In genomic region chr18:48649231-48649630, GRCh38 we compare ENCODE assay signal across 19 cellular contexts.
A peak's percentile ranks its signal among the peaks of the same experiment; 100 is the strongest.
DNase-seq lines count a peak whose midpoint lies in the region; ATAC-seq and TF ChIP-seq lines count a peak whose summit lies in the region.
"Had no signal": no experiment of that assay in that cellular context is flagged by ENCODE, and none has a peak within 500 bp of the region (broad histone marks: within the 10 kb centered on the region; RNA-seq: fewer than 3 reads in every experiment).

No MANE protein-coding gene starts in this region.

- ATAC-seq in GM18517 (IDR thresholded peaks at IDR 0.05; ENCODE audit: unreplicated experiment) (no peak), GM18520 (IDR thresholded peaks at IDR 0.05; ENCODE audit: unreplicated experiment) (no peak)
- ATAC-seq: gastroesophageal sphincter, psoas muscle had no signal

- H3K18ac ChIP-seq in neuronal stem cell (ENCODE audit: low read length) = no peak overlapping the region

- no peak overlapping the region for H3K27ac ChIP-seq in neuronal stem cell (replicated peaks; ENCODE audit: low read length)
- H3K27ac ChIP-seq: gastroesophageal sphincter, KMS-11, psoas muscle had no signal

- peaks cover 22% of the 10 kb centered on the region for H3K4me1 Mint-ChIP-seq in chondrocyte (ENCODE audit: low read depth)
- H3K4me1 Mint-ChIP-seq in activated CD4-positive, alpha-beta T cell treated with anti-CD3 and anti-CD28 coated beads, Interleukin-2, amount 10 ng/mL, durations not matched to agents 24 days and 14 days = no peaks in the 10 kb centered on the region

- H3K9me3 ChIP-seq in neuronal stem cell (replicated peaks in 1 of 2; ENCODE audit: control insufficient read depth in 2 of 2, insufficient read depth in 1 of 2, low read depth in 1 of 2, low read length in 2 of 2) = no peaks in the 10 kb centered on the region
- H3K9me3 ChIP-seq: gastroesophageal sphincter, psoas muscle had no signal

- TF ChIP-seq CTCF in chondrocyte (IDR thresholded peaks at IDR 0.05) = peak; percentile 24

- H3K23ac ChIP-seq in neuronal stem cell (ENCODE audit: low read depth, low read length, poor library complexity) = no peak overlapping the region

- H3K4me1 ChIP-seq in neuronal stem cell (ENCODE audit: control insufficient read depth in 2 of 2, insufficient read depth in 1 of 2, low read depth in 1 of 2, low read length in 2 of 2) = peaks cover 2 to 3% of the 10 kb centered on the region in 2 donors
- H3K4me1 ChIP-seq: psoas muscle had no signal

- WGBS in neuronal stem cell (ENCODE audit: extremely low coverage in 2 of 2, insufficient read length in 2 of 2, insufficient replicate concordance in 1 of 2), 2 donors = no CpG with 5 or more reads among the region's 7 CpGs

- H2BK5ac ChIP-seq in neuronal stem cell (ENCODE audit: low read length) = no peak overlapping the region

- no peaks in the 10 kb centered on the region for H3K79me1 ChIP-seq in neuronal stem cell (ENCODE audit: low read depth, low read length)

- H2AK5ac ChIP-seq in neuronal stem cell (ENCODE audit: low read depth, low read length) = no peak overlapping the region

- no peak overlapping the region for H2BK15ac ChIP-seq in neuronal stem cell (ENCODE audit: low read length)

- intact Hi-C loops in activated CD4-positive, alpha-beta T cell treated with anti-CD3 and anti-CD28 coated beads, Interleukin-2, amount 10 ng/mL, durations not matched to agents 24 days and 14 days (cut with micrococcal nuclease) = no loop called here

- no peak overlapping the region for H2BK120ac ChIP-seq in neuronal stem cell (ENCODE audit: low read depth, low read length)

- DNase-seq in NCI-H1417 (lab: John Stamatoyannopoulos, UW) (peak in 2 of 3 experiments; percentile 29 to 55), NCI-H1417 treated with DMSO at 0.1 percent for 48 hours (lab: John Stamatoyannopoulos, UW) (no peak), NCI-H2171 treated with DMSO at 0.1 percent for 48 hours (lab: John Stamatoyannopoulos, UW) (peak; percentile 50), chondrocyte (ENCODE audit: low spot score) (no peak), neuronal stem cell (ENCODE audit: low spot score) (no peak)
- no peak for DNase-seq in activated CD4-positive, alpha-beta T cell treated with anti-CD3 and anti-CD28 coated beads, Interleukin-2, amount 10 ng/mL, durations not matched to agents 24 days and 14 days
- DNase-seq: activated CD4-positive, alpha-beta T cell treated with anti-CD3 and anti-CD28 coated beads for 48 hours; Calu3; midbrain; NCI-H1092; NCI-H345; psoas muscle; stimulated activated CD8-positive, alpha-beta memory T cell treated with anti-CD3 and anti-CD28 coated beads, Interleukin-4, amount 100 ng/mL, for 48 hours; substantia nigra; SW 1271 had no signal

- no peak overlapping the region for H3K4me3 Mint-ChIP-seq in chondrocyte (ENCODE audit: unreplicated experiment)
- no peak overlapping the region for H3K4me3 Mint-ChIP-seq in activated CD4-positive, alpha-beta T cell treated with anti-CD3 and anti-CD28 coated beads, Interleukin-2, amount 10 ng/mL, durations not matched to agents 24 days and 14 days

- no peaks in the 10 kb centered on the region for H3K36me3 ChIP-seq in neuronal stem cell (replicated peaks in 1 of 2; ENCODE audit: control insufficient read depth in 2 of 2, insufficient read depth in 2 of 2, low read length in 2 of 2)
- H3K36me3 ChIP-seq: gastroesophageal sphincter had no signal

- H3K27me3 Mint-ChIP-seq in chondrocyte (ENCODE audit: low read depth) = no peaks in the 10 kb centered on the region
- H3K27me3 Mint-ChIP-seq in activated CD4-positive, alpha-beta T cell treated with anti-CD3 and anti-CD28 coated beads, Interleukin-2, amount 10 ng/mL, durations not matched to agents 24 days and 14 days = peaks cover 24% of the 10 kb centered on the region

- H4K8ac ChIP-seq in neuronal stem cell (ENCODE audit: low read depth, low read length) = no peak overlapping the region

- H3K9me3 Mint-ChIP-seq in chondrocyte (ENCODE audit: low read depth) = peaks cover 3% of the 10 kb centered on the region
- H3K9me3 Mint-ChIP-seq in activated CD4-positive, alpha-beta T cell treated with anti-CD3 and anti-CD28 coated beads, Interleukin-2, amount 10 ng/mL, durations not matched to agents 24 days and 14 days = no peaks in the 10 kb centered on the region

- no peak overlapping the region for H3K4me2 ChIP-seq in neuronal stem cell (ENCODE audit: insufficient read depth, low read length, poor library complexity, severe bottlenecking)
- H3K4me2 ChIP-seq: KMS-11 had no signal

- no peak overlapping the region for H3K4me3 ChIP-seq in neuronal stem cell (ENCODE audit: low read length in 2 of 2)
- H3K4me3 ChIP-seq: gastroesophageal sphincter, psoas muscle had no signal

- no peak overlapping the region for H3K14ac ChIP-seq in neuronal stem cell (ENCODE audit: low read length)

- H2AFZ ChIP-seq in neuronal stem cell (ENCODE audit: low read length) = peak overlapping the region; percentile 3

- no peak overlapping the region for H3K4ac ChIP-seq in neuronal stem cell (ENCODE audit: low read length)

- H4K91ac ChIP-seq in neuronal stem cell (ENCODE audit: low read depth, low read length, poor library complexity) = no peak overlapping the region

- H3K27me3 ChIP-seq in neuronal stem cell (ENCODE audit: control insufficient read depth in 3 of 3, insufficient read depth in 3 of 3, low read depth in 1 of 3, low read length in 3 of 3) = no peaks in the 10 kb centered on the region
- H3K27me3 ChIP-seq: gastroesophageal sphincter had no signal

- H3K36me3 Mint-ChIP-seq in chondrocyte (ENCODE audit: low read depth) = peaks cover 27% of the 10 kb centered on the region
- H3K36me3 Mint-ChIP-seq in activated CD4-positive, alpha-beta T cell treated with anti-CD3 and anti-CD28 coated beads, Interleukin-2, amount 10 ng/mL, durations not matched to agents 24 days and 14 days (ENCODE audit: low read depth) = no peaks in the 10 kb centered on the region

- no peak overlapping the region for H3K9ac ChIP-seq in neuronal stem cell (ENCODE audit: low read depth, low read length, poor library complexity)
- H3K9ac ChIP-seq: KMS-11 had no signal

- no peak overlapping the region for H2BK12ac ChIP-seq in neuronal stem cell (ENCODE audit: low read length)

- no peak overlapping the region for H3K27ac Mint-ChIP-seq in chondrocyte (ENCODE audit: unreplicated experiment)
- H3K27ac Mint-ChIP-seq in activated CD4-positive, alpha-beta T cell treated with anti-CD3 and anti-CD28 coated beads, Interleukin-2, amount 10 ng/mL, durations not matched to agents 24 days and 14 days = no peak overlapping the region

Comparison
In these comparisons a context has a peak if more than half of its experiments do, and no peak if none do; other contexts are left out.
1. DNase-seq: peak in NCI-H1417 (2 of 3) and NCI-H2171 treated with DMSO at 0.1 percent for 48 hours (single experiment); none in NCI-H1417 treated with DMSO at 0.1 percent for 48 hours (single experiment), chondrocyte (single experiment), neuronal stem cell (single experiment) and activated CD4-positive, alpha-beta T cell treated with anti-CD3 and anti-CD28 coated beads, Interleukin-2, amount 10 ng/mL, durations not matched to agents 24 days and 14 days (single experiment).